27 cellular contexts compared by ENCODE assay signal in the genomic region with DNA sequence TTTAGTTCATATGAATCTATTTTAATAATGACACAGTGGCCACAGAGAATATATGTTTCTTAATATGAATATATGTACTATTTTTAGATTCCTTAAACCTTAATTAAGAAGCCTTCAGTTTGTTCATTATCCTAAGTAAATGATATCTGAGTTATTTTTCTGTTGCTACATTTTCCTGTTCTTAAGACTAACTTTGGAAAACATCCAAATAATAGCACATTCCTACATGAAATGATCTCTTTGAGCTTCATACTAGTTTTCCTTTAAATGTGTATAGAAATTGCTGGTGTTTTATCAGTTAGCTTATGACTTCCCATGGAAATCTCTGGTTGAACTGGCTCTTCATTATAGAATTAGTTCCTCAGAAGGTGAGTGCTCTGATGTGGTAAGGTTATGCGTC.
"Had no signal": no experiment of that assay in that cellular context is flagged by ENCODE, and none has a peak within 500 bp of the region (broad histone marks: within the 10 kb centered on the region; RNA-seq: fewer than 3 reads in every experiment).

No MANE protein-coding gene starts in this region.

- H3K9me3 Mint-ChIP-seq: endodermal cell; immature natural killer cell; memory B cell; naive B cell; nephron progenitor cell; stimulated activated naive CD8-positive, alpha-beta T cell treated with anti-CD3 and anti-CD28 coated beads, Interleukin-15, amount 100 ng/mL, for 72 hours; type B pancreatic cell had no signal

- H3K27me3 ChIP-seq: dorsolateral prefrontal cortex, esophagus muscularis mucosa, right lobe of liver, suprapubic skin, thyroid gland had no signal

- H3K9me3 ChIP-seq: esophagus muscularis mucosa, mucosa of descending colon, psoas muscle, right lobe of liver, suprapubic skin, thyroid gland had no signal

- H3K4me1 ChIP-seq: suprapubic skin had no signal

- H3K27me3 Mint-ChIP-seq: memory B cell; naive B cell; stimulated activated naive CD8-positive, alpha-beta T cell treated with anti-CD3 and anti-CD28 coated beads, Interleukin-15, amount 100 ng/mL, for 72 hours; type B pancreatic cell had no signal

- H3K27ac Mint-ChIP-seq: endodermal cell; immature natural killer cell; memory B cell; naive B cell; nephron progenitor cell; stimulated activated naive CD8-positive, alpha-beta T cell treated with anti-CD3 and anti-CD28 coated beads, Interleukin-15, amount 100 ng/mL, for 72 hours; type B pancreatic cell had no signal

- H3K4me1 Mint-ChIP-seq: immature natural killer cell; memory B cell; naive B cell; nephron progenitor cell; stimulated activated naive CD8-positive, alpha-beta T cell treated with anti-CD3 and anti-CD28 coated beads, Interleukin-15, amount 100 ng/mL, for 72 hours had no signal

- H3K36me3 ChIP-seq: thyroid gland had no signal

- ATAC-seq: left lobe of liver; mucosa of descending colon; psoas muscle; right lobe of liver; stimulated activated naive CD8-positive, alpha-beta T cell treated with anti-CD3 and anti-CD28 coated beads, Interleukin-15, amount 100 ng/mL, for 72 hours had no signal

- DNase-seq: cortex of kidney; dorsolateral prefrontal cortex; effector CD4-positive, alpha-beta T cell; endodermal cell; hypothalamus; immature natural killer cell; mucosa of descending colon; naive B cell; nephron progenitor cell; nucleus accumbens; psoas muscle; retina; right lobe of liver; stimulated activated CD4-positive, alpha-beta T cell treated with anti-CD3 and anti-CD28 coated beads, Interleukin-12 subunit alpha, Interleukin-12 subunit beta, amount 100 ng/mL, for 4 hours; stimulated activated CD4-positive, alpha-beta T cell treated with anti-CD3 and anti-CD28 coated beads, Interleukin-1b, Interleukin-23, amount 100 ng/mL, for 48 hours; stimulated activated CD4-positive, alpha-beta T cell treated with anti-CD3 and anti-CD28 coated beads, Interleukin-4, amount 100 ng/mL, for 1 hour; stimulated activated CD8-positive, alpha-beta memory T cell treated with anti-CD3 and anti-CD28 coated beads, Interleukin-4, amount 100 ng/mL, for 48 hours; stimulated activated naive CD4-positive, alpha-beta T cell; stimulated activated naive CD8-positive, alpha-beta T cell treated with anti-CD3 and anti-CD28 coated beads, Interleukin-15, amount 100 ng/mL, for 72 hours had no signal

- H3K4me3 ChIP-seq: dorsolateral prefrontal cortex, esophagus muscularis mucosa, lung, mucosa of descending colon, psoas muscle, right lobe of liver, smooth muscle cell, suprapubic skin, thyroid gland had no signal

- H3K27ac ChIP-seq: dorsolateral prefrontal cortex, esophagus muscularis mucosa, psoas muscle, right lobe of liver, suprapubic skin had no signal

- H3K4me3 Mint-ChIP-seq: endodermal cell; immature natural killer cell; memory B cell; naive B cell; nephron progenitor cell; stimulated activated naive CD8-positive, alpha-beta T cell treated with anti-CD3 and anti-CD28 coated beads, Interleukin-15, amount 100 ng/mL, for 72 hours; type B pancreatic cell had no signal
